Comparison of ENCODE assay signal across 9 cellular contexts in the genomic region with DNA sequence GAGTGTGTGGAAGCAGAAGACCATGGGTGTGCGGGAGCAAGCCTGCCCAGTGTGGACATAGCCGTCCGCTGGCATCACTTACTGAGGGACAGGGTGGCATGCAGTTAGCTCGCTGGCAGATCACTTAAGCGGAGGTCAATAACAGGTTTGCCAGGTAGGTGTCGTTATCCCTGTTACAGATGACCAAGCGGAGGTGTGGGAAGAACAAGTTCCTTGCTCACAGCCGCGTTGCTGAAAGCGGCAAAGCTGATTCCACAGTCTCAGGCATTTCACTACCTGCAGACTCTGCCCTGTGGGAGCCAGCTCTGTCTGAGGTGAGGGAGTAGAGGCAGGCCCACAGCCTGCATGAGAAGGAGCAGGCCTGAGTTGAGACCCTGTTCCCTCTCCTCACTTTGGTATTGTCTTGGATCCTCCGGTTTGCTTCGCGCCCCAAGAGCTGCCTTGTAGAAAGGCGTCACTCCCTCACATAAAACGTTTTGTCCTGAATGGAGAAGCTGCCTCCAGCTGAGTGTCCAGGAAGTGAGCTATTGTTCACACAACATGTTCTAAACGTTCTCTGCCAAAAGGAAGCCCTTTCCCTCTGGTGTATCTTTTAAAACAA.
DNase-seq lines count a peak whose midpoint lies in the region; ATAC-seq and TF ChIP-seq lines count a peak whose summit lies in the region.
"Had no signal": no experiment of that assay in that cellular context is flagged by ENCODE, and none has a peak within 500 bp of the region (broad histone marks: within the 10 kb centered on the region; RNA-seq: fewer than 3 reads in every experiment).

No MANE protein-coding gene starts in this region.

- H3K27ac ChIP-seq in vagina, result peak overlapping the region; percentile 80

- H3K36me3 Mint-ChIP-seq in activated naive CD4-positive, alpha-beta T cell treated with anti-CD3 and anti-CD28 coated beads, Interleukin-2, amount 10 ng/mL, durations not matched to agents 7 days and 5 days, result no peaks in the 10 kb centered on the region
- no peaks in the 10 kb centered on the region for H3K36me3 Mint-ChIP-seq in activated naive CD4-positive, alpha-beta T cell treated with anti-CD3 and anti-CD28 coated beads for 36 hours (ENCODE audit: low read depth)

- CTCF ChIA-PET in activated naive CD4-positive, alpha-beta T cell treated with anti-CD3 and anti-CD28 coated beads, Interleukin-2, amount 10 ng/mL, durations not matched to agents 7 days and 5 days (lab: Charles Lee), result no interaction called here
- CTCF ChIA-PET in activated naive CD4-positive, alpha-beta T cell treated with anti-CD3 and anti-CD28 coated beads for 36 hours (lab: Charles Lee), result interaction anchor here (1.0 kb wide), 1 partner anchor 180 kb away, joined by 3 read pairs; no protein-coding TSS in a partner anchor

- no peak overlapping the region for H3K4me3 Mint-ChIP-seq in activated naive CD4-positive, alpha-beta T cell treated with anti-CD3 and anti-CD28 coated beads, Interleukin-2, amount 10 ng/mL, durations not matched to agents 7 days and 5 days
- H3K4me3 Mint-ChIP-seq in activated naive CD4-positive, alpha-beta T cell treated with anti-CD3 and anti-CD28 coated beads for 36 hours, result no peak overlapping the region
- H3K4me3 Mint-ChIP-seq: T-helper 1 cell treated with Interleukin-12 subunit alpha and Interleukin-12 subunit beta and Interleukin-4 antibody, amounts not matched to agents 30 μg/mL and 1 μg/mL, for 36 hours had no signal

- no peaks in the 10 kb centered on the region for H3K27me3 ChIP-seq in vagina

- no peaks in the 10 kb centered on the region for H3K9me3 ChIP-seq in vagina

- TF ChIP-seq POLR2A in vagina (IDR thresholded peaks at IDR 0.05), result no peak

- H3K4me1 Mint-ChIP-seq in activated naive CD4-positive, alpha-beta T cell treated with anti-CD3 and anti-CD28 coated beads, Interleukin-2, amount 10 ng/mL, durations not matched to agents 7 days and 5 days, result no peaks in the 10 kb centered on the region
- H3K4me1 Mint-ChIP-seq in activated naive CD4-positive, alpha-beta T cell treated with anti-CD3 and anti-CD28 coated beads for 36 hours (ENCODE audit: low read depth), result peaks cover 18% of the 10 kb centered on the region

- H3K27me3 Mint-ChIP-seq in activated naive CD4-positive, alpha-beta T cell treated with anti-CD3 and anti-CD28 coated beads, Interleukin-2, amount 10 ng/mL, durations not matched to agents 7 days and 5 days, result peaks cover 4% of the 10 kb centered on the region
- no peaks in the 10 kb centered on the region for H3K27me3 Mint-ChIP-seq in activated naive CD4-positive, alpha-beta T cell treated with anti-CD3 and anti-CD28 coated beads for 36 hours (ENCODE audit: low read depth)

- no peaks in the 10 kb centered on the region for H3K36me3 ChIP-seq in vagina

- H3K4me1 ChIP-seq in vagina, result peaks cover 67% of the 10 kb centered on the region

- H3K27ac Mint-ChIP-seq in activated naive CD4-positive, alpha-beta T cell treated with anti-CD3 and anti-CD28 coated beads, Interleukin-2, amount 10 ng/mL, durations not matched to agents 7 days and 5 days, result peak overlapping the region; percentile 5
- H3K27ac Mint-ChIP-seq in activated naive CD4-positive, alpha-beta T cell treated with anti-CD3 and anti-CD28 coated beads for 36 hours, result no peak overlapping the region
- H3K27ac Mint-ChIP-seq: T-helper 1 cell treated with Interleukin-12 subunit alpha and Interleukin-12 subunit beta and Interleukin-4 antibody, amounts not matched to agents 30 μg/mL and 1 μg/mL, for 36 hours had no signal

- H3K4me3 ChIP-seq in vagina, result no peak overlapping the region

- intact Hi-C loops in activated naive CD4-positive, alpha-beta T cell treated with anti-CD3 and anti-CD28 coated beads for 36 hours (cut with micrococcal nuclease), result no loop called here
- intact Hi-C loops in vagina (cut with DNase I), result no loop called here

- no peaks in the 10 kb centered on the region for H3K9me3 Mint-ChIP-seq in activated naive CD4-positive, alpha-beta T cell treated with anti-CD3 and anti-CD28 coated beads, Interleukin-2, amount 10 ng/mL, durations not matched to agents 7 days and 5 days
- H3K9me3 Mint-ChIP-seq in activated naive CD4-positive, alpha-beta T cell treated with anti-CD3 and anti-CD28 coated beads for 36 hours, result no peaks in the 10 kb centered on the region
- H3K9me3 Mint-ChIP-seq: T-helper 1 cell treated with Interleukin-12 subunit alpha and Interleukin-12 subunit beta and Interleukin-4 antibody, amounts not matched to agents 30 μg/mL and 1 μg/mL, for 36 hours had no signal

- DNase-seq in activated naive CD4-positive, alpha-beta T cell treated with anti-CD3 and anti-CD28 coated beads, Interleukin-2, amount 10 ng/mL, durations not matched to agents 7 days and 5 days, result no peak
- no peak for DNase-seq in activated naive CD4-positive, alpha-beta T cell treated with anti-CD3 and anti-CD28 coated beads for 36 hours
- DNase-seq in cerebellum (ENCODE audit: low spot score) (peak; percentile 43), medulla oblongata (ENCODE audit: extremely low spot score) (peak; percentile 77), vagina (ENCODE audit: extremely low spot score in 2 of 2) (no peak), NCI-H226 (no peak), iPS-NIHi7 (ENCODE audit: extremely low spot score) (no peak)

- TF ChIP-seq CTCF in vagina (IDR thresholded peaks at IDR 0.05), result no peak

- no peak for ATAC-seq in HG02840 (IDR thresholded peaks at IDR 0.05; ENCODE audit: low FRiP score, unreplicated experiment)

Comparison
In these comparisons a context has a peak if more than half of its experiments do, and no peak if none do; other contexts are left out.
1. DNase-seq: peak in cerebellum (single experiment) and medulla oblongata (single experiment); none in activated naive CD4-positive, alpha-beta T cell treated with anti-CD3 and anti-CD28 coated beads, Interleukin-2, amount 10 ng/mL, durations not matched to agents 7 days and 5 days (single experiment), activated naive CD4-positive, alpha-beta T cell treated with anti-CD3 and anti-CD28 coated beads for 36 hours (single experiment), vagina (0 of 2), NCI-H226 (single experiment) and iPS-NIHi7 (single experiment).